ENCODE assay signal across 1 cellular context in the genomic region with DNA sequence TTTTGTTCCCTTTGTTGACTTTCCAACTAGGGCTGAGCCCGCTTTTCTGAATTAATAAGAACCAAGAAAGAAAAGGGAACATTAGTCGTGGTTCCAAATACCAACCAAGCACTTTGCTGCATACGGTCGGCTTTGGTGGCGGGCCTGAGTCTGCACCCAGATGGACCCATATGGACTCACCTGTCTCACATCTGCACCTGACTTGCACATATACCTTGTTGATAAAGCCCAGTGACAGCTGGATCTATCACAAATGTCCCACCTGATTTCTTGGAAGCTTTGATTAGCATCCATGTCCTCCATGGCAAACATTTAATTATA.
TF ChIP-seq lines count a peak whose summit lies in the region.

No MANE protein-coding gene starts in this region.

TF ChIP-seq in GM23338, 12 proteins besides CTCF, POLR2A, EP300 and RAD21 (continued from another document):
- TF ChIP-seq, protein P1, sequence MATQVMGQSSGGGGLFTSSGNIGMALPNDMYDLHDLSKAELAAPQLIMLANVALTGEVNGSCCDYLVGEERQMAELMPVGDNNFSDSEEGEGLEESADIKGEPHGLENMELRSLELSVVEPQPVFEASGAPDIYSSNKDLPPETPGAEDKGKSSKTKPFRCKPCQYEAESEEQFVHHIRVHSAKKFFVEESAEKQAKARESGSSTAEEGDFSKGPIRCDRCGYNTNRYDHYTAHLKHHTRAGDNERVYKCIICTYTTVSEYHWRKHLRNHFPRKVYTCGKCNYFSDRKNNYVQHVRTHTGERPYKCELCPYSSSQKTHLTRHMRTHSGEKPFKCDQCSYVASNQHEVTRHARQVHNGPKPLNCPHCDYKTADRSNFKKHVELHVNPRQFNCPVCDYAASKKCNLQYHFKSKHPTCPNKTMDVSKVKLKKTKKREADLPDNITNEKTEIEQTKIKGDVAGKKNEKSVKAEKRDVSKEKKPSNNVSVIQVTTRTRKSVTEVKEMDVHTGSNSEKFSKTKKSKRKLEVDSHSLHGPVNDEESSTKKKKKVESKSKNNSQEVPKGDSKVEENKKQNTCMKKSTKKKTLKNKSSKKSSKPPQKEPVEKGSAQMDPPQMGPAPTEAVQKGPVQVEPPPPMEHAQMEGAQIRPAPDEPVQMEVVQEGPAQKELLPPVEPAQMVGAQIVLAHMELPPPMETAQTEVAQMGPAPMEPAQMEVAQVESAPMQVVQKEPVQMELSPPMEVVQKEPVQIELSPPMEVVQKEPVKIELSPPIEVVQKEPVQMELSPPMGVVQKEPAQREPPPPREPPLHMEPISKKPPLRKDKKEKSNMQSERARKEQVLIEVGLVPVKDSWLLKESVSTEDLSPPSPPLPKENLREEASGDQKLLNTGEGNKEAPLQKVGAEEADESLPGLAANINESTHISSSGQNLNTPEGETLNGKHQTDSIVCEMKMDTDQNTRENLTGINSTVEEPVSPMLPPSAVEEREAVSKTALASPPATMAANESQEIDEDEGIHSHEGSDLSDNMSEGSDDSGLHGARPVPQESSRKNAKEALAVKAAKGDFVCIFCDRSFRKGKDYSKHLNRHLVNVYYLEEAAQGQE (IDR thresholded peaks at IDR 0.05; ENCODE audit: unreplicated experiment) = no peak
- TF ChIP-seq STAT1 (IDR thresholded peaks at IDR 0.05; ENCODE audit: unreplicated experiment) (no peak), NANOG (IDR thresholded peaks at IDR 0.05; ENCODE audit: borderline replicate concordance) (no peak), EZH2 (IDR thresholded peaks at IDR 0.05; ENCODE audit: low read depth, unreplicated experiment) (no peak), JUNB (IDR thresholded peaks at IDR 0.05; ENCODE audit: unreplicated experiment) (no peak), POLR2AphosphoS5 (IDR thresholded peaks at IDR 0.05; ENCODE audit: low read depth) (no peak), CREB1 (CRISPR knock-in tag; IDR thresholded peaks at IDR 0.05; ENCODE audit: low read depth) (no peak), ZNF114 (CRISPR knock-in tag; IDR thresholded peaks at IDR 0.05) (no peak)
- TF ChIP-seq, protein P2, sequence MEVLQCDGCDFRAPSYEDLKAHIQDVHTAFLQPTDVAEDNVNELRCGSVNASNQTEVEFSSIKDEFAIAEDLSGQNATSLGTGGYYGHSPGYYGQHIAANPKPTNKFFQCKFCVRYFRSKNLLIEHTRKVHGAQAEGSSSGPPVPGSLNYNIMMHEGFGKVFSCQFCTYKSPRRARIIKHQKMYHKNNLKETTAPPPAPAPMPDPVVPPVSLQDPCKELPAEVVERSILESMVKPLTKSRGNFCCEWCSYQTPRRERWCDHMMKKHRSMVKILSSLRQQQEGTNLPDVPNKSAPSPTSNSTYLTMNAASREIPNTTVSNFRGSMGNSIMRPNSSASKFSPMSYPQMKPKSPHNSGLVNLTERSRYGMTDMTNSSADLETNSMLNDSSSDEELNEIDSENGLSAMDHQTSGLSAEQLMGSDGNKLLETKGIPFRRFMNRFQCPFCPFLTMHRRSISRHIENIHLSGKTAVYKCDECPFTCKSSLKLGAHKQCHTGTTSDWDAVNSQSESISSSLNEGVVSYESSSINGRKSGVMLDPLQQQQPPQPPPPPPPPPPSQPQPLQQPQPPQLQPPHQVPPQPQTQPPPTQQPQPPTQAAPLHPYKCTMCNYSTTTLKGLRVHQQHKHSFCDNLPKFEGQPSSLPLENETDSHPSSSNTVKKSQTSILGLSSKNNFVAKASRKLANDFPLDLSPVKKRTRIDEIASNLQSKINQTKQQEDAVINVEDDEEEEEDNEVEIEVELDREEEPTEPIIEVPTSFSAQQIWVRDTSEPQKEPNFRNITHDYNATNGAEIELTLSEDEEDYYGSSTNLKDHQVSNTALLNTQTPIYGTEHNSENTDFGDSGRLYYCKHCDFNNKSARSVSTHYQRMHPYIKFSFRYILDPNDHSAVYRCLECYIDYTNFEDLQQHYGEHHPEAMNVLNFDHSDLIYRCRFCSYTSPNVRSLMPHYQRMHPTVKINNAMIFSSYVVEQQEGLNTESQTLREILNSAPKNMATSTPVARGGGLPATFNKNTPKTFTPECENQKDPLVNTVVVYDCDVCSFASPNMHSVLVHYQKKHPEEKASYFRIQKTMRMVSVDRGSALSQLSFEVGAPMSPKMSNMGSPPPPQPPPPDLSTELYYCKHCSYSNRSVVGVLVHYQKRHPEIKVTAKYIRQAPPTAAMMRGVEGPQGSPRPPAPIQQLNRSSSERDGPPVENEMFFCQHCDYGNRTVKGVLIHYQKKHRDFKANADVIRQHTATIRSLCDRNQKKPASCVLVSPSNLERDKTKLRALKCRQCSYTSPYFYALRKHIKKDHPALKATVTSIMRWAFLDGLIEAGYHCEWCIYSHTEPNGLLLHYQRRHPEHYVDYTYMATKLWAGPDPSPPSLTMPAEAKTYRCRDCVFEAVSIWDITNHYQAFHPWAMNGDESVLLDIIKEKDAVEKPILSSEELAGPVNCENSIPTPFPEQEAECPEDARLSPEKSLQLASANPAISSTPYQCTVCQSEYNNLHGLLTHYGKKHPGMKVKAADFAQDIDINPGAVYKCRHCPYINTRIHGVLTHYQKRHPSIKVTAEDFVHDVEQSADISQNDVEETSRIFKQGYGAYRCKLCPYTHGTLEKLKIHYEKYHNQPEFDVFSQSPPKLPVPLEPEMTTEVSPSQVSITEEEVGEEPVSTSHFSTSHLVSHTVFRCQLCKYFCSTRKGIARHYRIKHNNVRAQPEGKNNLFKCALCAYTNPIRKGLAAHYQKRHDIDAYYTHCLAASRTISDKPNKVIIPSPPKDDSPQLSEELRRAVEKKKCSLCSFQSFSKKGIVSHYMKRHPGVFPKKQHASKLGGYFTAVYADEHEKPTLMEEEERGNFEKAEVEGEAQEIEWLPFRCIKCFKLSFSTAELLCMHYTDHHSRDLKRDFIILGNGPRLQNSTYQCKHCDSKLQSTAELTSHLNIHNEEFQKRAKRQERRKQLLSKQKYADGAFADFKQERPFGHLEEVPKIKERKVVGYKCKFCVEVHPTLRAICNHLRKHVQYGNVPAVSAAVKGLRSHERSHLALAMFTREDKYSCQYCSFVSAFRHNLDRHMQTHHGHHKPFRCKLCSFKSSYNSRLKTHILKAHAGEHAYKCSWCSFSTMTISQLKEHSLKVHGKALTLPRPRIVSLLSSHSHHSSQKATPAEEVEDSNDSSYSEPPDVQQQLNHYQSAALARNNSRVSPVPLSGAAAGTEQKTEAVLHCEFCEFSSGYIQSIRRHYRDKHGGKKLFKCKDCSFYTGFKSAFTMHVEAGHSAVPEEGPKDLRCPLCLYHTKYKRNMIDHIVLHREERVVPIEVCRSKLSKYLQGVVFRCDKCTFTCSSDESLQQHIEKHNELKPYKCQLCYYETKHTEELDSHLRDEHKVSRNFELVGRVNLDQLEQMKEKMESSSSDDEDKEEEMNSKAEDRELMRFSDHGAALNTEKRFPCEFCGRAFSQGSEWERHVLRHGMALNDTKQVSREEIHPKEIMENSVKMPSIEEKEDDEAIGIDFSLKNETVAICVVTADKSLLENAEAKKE (CRISPR knock-in tag; IDR thresholded peaks at IDR 0.05) = no peak
- TF ChIP-seq, protein P3, sequence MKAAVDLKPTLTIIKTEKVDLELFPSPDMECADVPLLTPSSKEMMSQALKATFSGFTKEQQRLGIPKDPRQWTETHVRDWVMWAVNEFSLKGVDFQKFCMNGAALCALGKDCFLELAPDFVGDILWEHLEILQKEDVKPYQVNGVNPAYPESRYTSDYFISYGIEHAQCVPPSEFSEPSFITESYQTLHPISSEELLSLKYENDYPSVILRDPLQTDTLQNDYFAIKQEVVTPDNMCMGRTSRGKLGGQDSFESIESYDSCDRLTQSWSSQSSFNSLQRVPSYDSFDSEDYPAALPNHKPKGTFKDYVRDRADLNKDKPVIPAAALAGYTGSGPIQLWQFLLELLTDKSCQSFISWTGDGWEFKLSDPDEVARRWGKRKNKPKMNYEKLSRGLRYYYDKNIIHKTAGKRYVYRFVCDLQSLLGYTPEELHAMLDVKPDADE (IDR thresholded peaks at IDR 0.05) = no peak
